11 cellular contexts compared by ENCODE assay signal in the genomic region with DNA sequence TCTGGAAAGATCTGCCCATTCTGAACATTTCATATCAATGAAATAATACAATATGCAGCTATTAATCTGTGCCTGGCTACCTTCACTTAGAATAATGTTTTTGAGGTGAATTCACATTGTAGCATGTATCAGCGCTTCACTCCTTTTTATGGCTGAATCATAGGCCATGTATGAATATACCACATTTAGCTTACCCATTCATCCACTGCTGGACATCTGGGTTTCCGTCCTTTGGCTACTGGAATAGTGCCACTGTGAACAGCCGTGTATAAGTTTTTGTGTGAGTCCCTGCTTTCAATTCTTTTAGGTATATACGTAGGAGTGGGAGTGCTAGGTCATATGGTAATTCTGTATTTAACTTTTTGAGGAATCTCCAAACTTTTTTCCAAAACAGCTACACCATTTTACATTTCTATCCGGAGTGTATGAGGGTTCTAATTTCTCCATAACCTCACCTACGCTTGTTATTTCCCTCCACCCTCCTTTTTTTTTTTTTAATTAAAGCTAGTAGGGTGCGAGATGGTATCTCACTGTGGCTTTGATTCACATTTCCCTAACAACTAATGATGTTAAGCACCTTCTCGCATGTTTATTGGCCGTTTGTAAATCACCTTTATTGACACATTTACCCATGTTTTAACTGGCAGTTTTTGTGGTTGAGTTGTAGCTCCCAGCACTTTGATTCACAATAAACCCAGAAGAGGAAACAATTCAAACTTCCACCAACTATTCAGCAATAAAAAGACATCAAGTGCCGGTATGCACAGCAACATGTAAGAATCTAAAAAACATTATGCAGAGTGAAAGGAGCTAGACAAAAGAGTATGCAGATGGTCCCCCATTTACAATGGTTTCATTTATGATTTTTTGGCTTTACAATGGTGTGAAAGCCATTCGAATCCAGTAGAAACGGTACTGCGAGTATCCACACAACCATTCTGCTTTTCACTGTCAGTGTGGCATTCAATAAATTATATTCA. TPM values are rescaled to one million over a fixed set of nuclear protein-coding genes. Genes with fewer than 3 reads are reported as not detected.
DNase-seq lines count a peak whose midpoint lies in the region; ATAC-seq and TF ChIP-seq lines count a peak whose summit lies in the region.
"Had no signal": no experiment of that assay in that cellular context is flagged by ENCODE, and none has a peak within 500 bp of the region (broad histone marks: within the 10 kb centered on the region; RNA-seq: fewer than 3 reads in every experiment).

No MANE protein-coding gene starts in this region.

- H3K9me3 ChIP-seq in body of pancreas: no peaks in the 10 kb centered on the region

- no peak overlapping the region for H3K4me3 ChIP-seq in body of pancreas
- H3K4me3 ChIP-seq: SJCRH30 had no signal

- H3K36me3 Mint-ChIP-seq in activated naive CD4-positive, alpha-beta T cell treated with anti-CD3 and anti-CD28 coated beads, Interleukin-2, amount 10 ng/mL, durations not matched to agents 7 days and 5 days: peaks cover 66% of the 10 kb centered on the region

- no peak for TF ChIP-seq CTCF in body of pancreas (IDR thresholded peaks at IDR 0.05)

- no peaks in the 10 kb centered on the region for H3K27me3 Mint-ChIP-seq in activated naive CD4-positive, alpha-beta T cell treated with anti-CD3 and anti-CD28 coated beads, Interleukin-2, amount 10 ng/mL, durations not matched to agents 7 days and 5 days

- intact Hi-C loops in body of pancreas (cut with DNase I): no loop called here
- intact Hi-C loops in posterior vena cava (cut with DNase I): no loop called here

- H3K27ac ChIP-seq in temporal lobe (ENCODE audit: low read depth, low read length) (peak overlapping the region; percentile 27), body of pancreas (no peak overlapping the region)
- H3K27ac ChIP-seq: brain microvascular endothelial cell, SJCRH30 had no signal

- no peaks in the 10 kb centered on the region for H3K9me3 Mint-ChIP-seq in activated naive CD4-positive, alpha-beta T cell treated with anti-CD3 and anti-CD28 coated beads, Interleukin-2, amount 10 ng/mL, durations not matched to agents 7 days and 5 days

- no peaks in the 10 kb centered on the region for H3K4me1 ChIP-seq in body of pancreas

- CTCF ChIA-PET in activated naive CD4-positive, alpha-beta T cell treated with anti-CD3 and anti-CD28 coated beads, Interleukin-2, amount 10 ng/mL, durations not matched to agents 7 days and 5 days (lab: Charles Lee): interaction anchor here (1.6 to 4.5 kb wide), 3 partner anchors 25 to 82 kb away, joined by 3 to 27 read pairs (median 3); no protein-coding TSS in a partner anchor

- H3K4me3 Mint-ChIP-seq in activated naive CD4-positive, alpha-beta T cell treated with anti-CD3 and anti-CD28 coated beads, Interleukin-2, amount 10 ng/mL, durations not matched to agents 7 days and 5 days: peak overlapping the region; percentile 32

- DNase-seq in activated naive CD4-positive, alpha-beta T cell treated with anti-CD3 and anti-CD28 coated beads, Interleukin-2, amount 10 ng/mL, durations not matched to agents 7 days and 5 days: no peak
- DNase-seq in activated naive CD4-positive, alpha-beta T cell treated with anti-CD3 and anti-CD28 coated beads, Interleukin-2, amount 50 U/mL, for 16 hours: no peak
- DNase-seq in activated T-cell treated with anti-CD3 and anti-CD28 coated beads, Interleukin-2, amount 50 U/mL, for 48 hours: peak; percentile 15 to 16
- DNase-seq in iris pigment epithelial cell (ENCODE audit: low read depth) (peak; percentile 12), retina (no peak), body of pancreas (no peak), posterior vena cava (ENCODE audit: low spot score) (no peak)
- DNase-seq: brain microvascular endothelial cell, H7 had no signal

- ATAC-seq in body of pancreas: no peak

- no peaks in the 10 kb centered on the region for H3K36me3 ChIP-seq in body of pancreas (replicated peaks in 1 of 2; ENCODE audit: insufficient read depth in 1 of 2, low read depth in 2 of 2)
- H3K36me3 ChIP-seq: brain microvascular endothelial cell, SJCRH30 had no signal

- no peak for TF ChIP-seq POLR2A in body of pancreas (IDR thresholded peaks at IDR 0.05)

- peak overlapping the region; percentile 81 for H3K27ac Mint-ChIP-seq in activated naive CD4-positive, alpha-beta T cell treated with anti-CD3 and anti-CD28 coated beads, Interleukin-2, amount 10 ng/mL, durations not matched to agents 7 days and 5 days

- peaks cover 94% of the 10 kb centered on the region for H3K4me1 Mint-ChIP-seq in activated naive CD4-positive, alpha-beta T cell treated with anti-CD3 and anti-CD28 coated beads, Interleukin-2, amount 10 ng/mL, durations not matched to agents 7 days and 5 days

- H3K27me3 ChIP-seq in body of pancreas: no peaks in the 10 kb centered on the region
- H3K27me3 ChIP-seq: brain microvascular endothelial cell had no signal

- 75 to 83% methylated on average over 13 of the region's 13 CpGs for WGBS in body of pancreas, 2 donors

RNA-seq across cellular contexts. Expression of gene SEMA4D, which starts 8.1 kb away (rescaled TPM):
- total RNA-seq in temporal lobe (10.6 TPM), body of pancreas (10 to 100 TPM; 15.6 to 18.1 TPM), posterior vena cava (10 to 100 TPM; 10.0 to 14.1 TPM)
- total RNA-seq: SJCRH30 had no signal

Comparison
In these comparisons a context has a peak if more than half of its experiments do, and no peak if none do; other contexts are left out.
1. DNase-seq: peak in activated T-cell treated with anti-CD3 and anti-CD28 coated beads, Interleukin-2, amount 50 U/mL, for 48 hours (2 of 2) and iris pigment epithelial cell (single experiment); none in activated naive CD4-positive, alpha-beta T cell treated with anti-CD3 and anti-CD28 coated beads, Interleukin-2, amount 10 ng/mL, durations not matched to agents 7 days and 5 days (single experiment), activated naive CD4-positive, alpha-beta T cell treated with anti-CD3 and anti-CD28 coated beads, Interleukin-2, amount 50 U/mL, for 16 hours (single experiment), retina (single experiment), body of pancreas (0 of 4) and posterior vena cava (single experiment).